Comparison of ENCODE assay signal across 1 cellular context in the genomic region with DNA sequence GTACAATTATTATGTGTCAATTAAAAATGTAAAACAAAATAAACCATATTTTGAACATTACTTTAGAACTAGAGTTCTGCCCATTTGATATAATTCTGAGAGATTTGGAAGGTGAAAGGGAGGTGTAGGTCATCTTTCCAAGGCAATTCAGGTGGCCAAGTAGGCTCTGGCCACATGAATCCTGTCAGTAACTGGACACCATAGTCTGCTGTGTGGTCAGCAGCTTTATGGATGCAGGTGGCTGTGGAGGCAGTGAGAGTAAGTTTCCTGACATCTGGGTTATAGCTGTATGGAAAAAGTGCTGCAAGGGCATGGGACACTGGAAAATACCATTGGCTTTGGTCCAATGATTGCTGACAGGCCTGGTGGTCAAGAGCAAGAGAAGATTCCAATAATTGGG.
TF ChIP-seq lines count a peak whose summit lies in the region.

No MANE protein-coding gene starts in this region.

TF ChIP-seq in endothelial cell of umbilical vein, 7 proteins besides CTCF, POLR2A, EP300 and RAD21 (continued from another document):
- TF ChIP-seq POLR2AphosphoS5 (IDR thresholded peaks at IDR 0.05; ENCODE audit: insufficient read depth, low read depth, low read length): no peak
